ENCODE assay signal across 12 cellular contexts in the genomic region with DNA sequence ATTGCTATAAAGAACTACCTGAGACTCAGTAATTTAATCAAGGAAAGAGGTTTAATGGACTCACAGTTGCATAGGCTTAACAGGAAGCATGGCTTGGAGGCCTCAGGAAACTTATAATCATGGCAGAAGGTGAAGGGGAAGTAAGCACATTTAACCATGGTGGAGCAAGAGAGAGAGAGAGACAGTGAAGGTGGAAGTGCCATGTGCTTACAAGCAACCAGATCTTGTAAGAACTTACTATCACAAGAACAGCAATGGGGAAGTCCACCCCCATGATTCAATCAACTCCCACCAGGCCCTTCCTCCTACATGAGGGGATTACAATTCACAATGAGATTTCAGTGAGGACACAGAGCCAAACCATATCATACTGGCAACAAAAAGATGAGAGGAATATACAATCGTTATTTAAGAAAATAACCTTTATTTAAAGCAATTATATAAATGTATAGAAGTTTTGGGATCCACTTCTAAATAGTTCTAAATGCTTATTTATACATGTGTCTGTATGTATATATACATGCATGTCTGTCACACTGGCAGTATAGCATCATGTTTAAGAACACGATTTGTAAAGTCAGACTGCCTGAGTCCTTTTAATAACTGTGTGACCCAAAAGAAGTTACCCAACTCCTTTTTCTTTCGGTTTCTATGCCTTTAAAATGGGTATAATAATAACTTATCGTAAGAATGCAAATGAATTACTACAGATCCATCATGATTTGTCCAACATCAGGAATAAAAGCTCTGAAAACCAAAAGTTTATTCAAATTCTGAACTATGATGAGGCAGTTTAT.
"Had no signal": no experiment of that assay in that cellular context is flagged by ENCODE, and none has a peak within 500 bp of the region (broad histone marks: within the 10 kb centered on the region; RNA-seq: fewer than 3 reads in every experiment).

No MANE protein-coding gene starts in this region.

- ATAC-seq: activated CD8-positive, alpha-beta memory T cell treated with anti-CD3 and anti-CD28 coated beads, Interleukin-2, amount 10 ng/mL, durations not matched to agents 7 days and 5 days; effector memory CD8-positive, alpha-beta T cell; pancreas had no signal

- DNase-seq: activated CD4-positive, alpha-beta T cell treated with anti-CD3 and anti-CD28 coated beads for 1 hour; activated CD4-positive, alpha-beta T cell treated with anti-CD3 and anti-CD28 coated beads, Interleukin-2, amount 50 U/mL, for 48 hours; activated CD8-positive, alpha-beta memory T cell treated with anti-CD3 and anti-CD28 coated beads, Interleukin-2, amount 10 ng/mL, durations not matched to agents 7 days and 5 days; activated gamma-delta T cell; activated T-cell treated with anti-CD3 and anti-CD28 coated beads, Interleukin-2, amount 50 U/mL, for 24 hours; amygdala; effector memory CD8-positive, alpha-beta T cell; kidney glomerular epithelial cell; pancreas; stimulated activated CD4-positive, alpha-beta T cell treated with anti-CD3 and anti-CD28 coated beads, Interleukin-15, amount 100 ng/mL, for 24 hours; stimulated activated CD4-positive, alpha-beta T cell treated with anti-CD3 and anti-CD28 coated beads, Interleukin-4, amount 100 ng/mL, for 24 hours; stomach had no signal
